Comparison of ENCODE assay signal across 23 cellular contexts in genomic region chr1:214012418-214012817, GRCh38. TPM values are rescaled to one million over a fixed set of nuclear protein-coding genes. Genes with fewer than 3 reads are reported as not detected.
"Had no signal": no experiment of that assay in that cellular context is flagged by ENCODE, and none has a peak within 500 bp of the region (broad histone marks: within the 10 kb centered on the region; RNA-seq: fewer than 3 reads in every experiment).

No MANE protein-coding gene starts in this region.

- H3K27ac ChIP-seq: brain microvascular endothelial cell, lower lobe of right lung, thyroid gland, upper lobe of right lung had no signal

- H3K9me3 Mint-ChIP-seq: activated T-helper 1 cell treated with anti-CD3 and anti-CD28 coated beads, Interleukin-12 subunit alpha, Interleukin-12 subunit beta, Interleukin-2, Interleukin-4 antibody, amounts not matched to agents 30 ng/mL and 10 ng/mL and 1 ng/mL, durations not matched to agents 14 hours and 24 hours and 36 hours; naive thymus-derived CD4-positive, alpha-beta T cell; neural crest cell; stimulated activated naive CD8-positive, alpha-beta T cell treated with anti-CD3 and anti-CD28 coated beads, Interleukin-15, Interleukin-2, amounts not matched to agents 100 ng/mL and 50 ng/mL, for 24 hours had no signal

- H3K4me3 ChIP-seq: lower lobe of right lung, thyroid gland, upper lobe of right lung had no signal

- DNase-seq: activated CD4-positive, alpha-beta T cell treated with anti-CD3 and anti-CD28 coated beads for 1 hour; activated CD4-positive, alpha-beta T cell treated with anti-CD3 and anti-CD28 coated beads, Interleukin-2, amount 50 U/mL, for 1 hour; activated CD8-positive, alpha-beta T cell treated with anti-CD3 and anti-CD28 coated beads, Interleukin-2, amount 10 ng/mL, durations not matched to agents 7 days and 5 days; activated gamma-delta T cell; activated naive CD4-positive, alpha-beta T cell treated with anti-CD3 and anti-CD28 coated beads, Interleukin-2, amount 50 U/mL, for 16 hours; aorta; brain microvascular endothelial cell; cortex of kidney; erythroblast; islet precursor cell; left colon; lower lobe of right lung; naive thymus-derived CD4-positive, alpha-beta T cell; occipital lobe; posterior cingulate gyrus; stimulated activated CD4-positive, alpha-beta T cell treated with anti-CD3 and anti-CD28 coated beads, Interleukin-12 subunit alpha, Interleukin-12 subunit beta, amount 100 ng/mL, for 4 hours; substantia nigra; T-helper 1 cell; thyroid gland; upper lobe of right lung had no signal

- H3K4me1 Mint-ChIP-seq: naive thymus-derived CD4-positive, alpha-beta T cell had no signal

- H3K27ac Mint-ChIP-seq: activated CD8-positive, alpha-beta T cell treated with anti-CD3 and anti-CD28 coated beads, Interleukin-2, amount 10 ng/mL, durations not matched to agents 7 days and 5 days; activated T-helper 1 cell treated with anti-CD3 and anti-CD28 coated beads, Interleukin-12 subunit alpha, Interleukin-12 subunit beta, Interleukin-2, Interleukin-4 antibody, amounts not matched to agents 30 ng/mL and 10 ng/mL and 1 ng/mL, durations not matched to agents 14 hours and 24 hours and 36 hours; naive thymus-derived CD4-positive, alpha-beta T cell; stimulated activated naive CD8-positive, alpha-beta T cell treated with anti-CD3 and anti-CD28 coated beads, Interleukin-15, Interleukin-2, amounts not matched to agents 100 ng/mL and 50 ng/mL, for 24 hours had no signal

- H3K36me3 ChIP-seq: brain microvascular endothelial cell, lower lobe of right lung, upper lobe of right lung had no signal

- H3K9me3 ChIP-seq: lower lobe of right lung, thyroid gland, upper lobe of right lung had no signal

- H3K4me1 ChIP-seq: lower lobe of right lung, thyroid gland, upper lobe of right lung had no signal

- H3K4me3 Mint-ChIP-seq: activated CD8-positive, alpha-beta T cell treated with anti-CD3 and anti-CD28 coated beads, Interleukin-2, amount 10 ng/mL, durations not matched to agents 7 days and 5 days; activated T-helper 1 cell treated with anti-CD3 and anti-CD28 coated beads, Interleukin-12 subunit alpha, Interleukin-12 subunit beta, Interleukin-2, Interleukin-4 antibody, amounts not matched to agents 30 ng/mL and 10 ng/mL and 1 ng/mL, durations not matched to agents 14 hours and 24 hours and 36 hours; naive thymus-derived CD4-positive, alpha-beta T cell; neural crest cell; stimulated activated naive CD8-positive, alpha-beta T cell treated with anti-CD3 and anti-CD28 coated beads, Interleukin-15, Interleukin-2, amounts not matched to agents 100 ng/mL and 50 ng/mL, for 24 hours had no signal

- ATAC-seq: activated CD8-positive, alpha-beta T cell treated with anti-CD3 and anti-CD28 coated beads, Interleukin-2, amount 10 ng/mL, durations not matched to agents 7 days and 5 days; left colon; lower lobe of right lung; naive thymus-derived CD4-positive, alpha-beta T cell; upper lobe of right lung had no signal

- H3K27me3 ChIP-seq: brain microvascular endothelial cell, thyroid gland, upper lobe of right lung had no signal

RNA-seq across cellular contexts. Expression of gene PROX1, which starts 24.6 kb away (rescaled TPM):
- total RNA-seq: activated CD8-positive, alpha-beta T cell treated with anti-CD3 and anti-CD28 coated beads, Interleukin-2, amount 10 ng/mL, durations not matched to agents 7 days and 5 days; activated T-helper 1 cell treated with anti-CD3 and anti-CD28 coated beads, Interleukin-12 subunit alpha, Interleukin-12 subunit beta, Interleukin-2, Interleukin-4 antibody, amounts not matched to agents 30 ng/mL and 10 ng/mL and 1 ng/mL, durations not matched to agents 14 hours and 24 hours and 36 hours; naive thymus-derived CD4-positive, alpha-beta T cell had no signal
- polyA plus RNA-seq: naive thymus-derived CD4-positive, alpha-beta T cell had no signal
